In genomic region chr2:154170400-154170799, GRCh38 we compare ENCODE assay signal across 28 cellular contexts.
"Had no signal": no experiment of that assay in that cellular context is flagged by ENCODE, and none has a peak within 500 bp of the region (broad histone marks: within the 10 kb centered on the region; RNA-seq: fewer than 3 reads in every experiment).

No MANE protein-coding gene starts in this region.

- H3K36me3 ChIP-seq: adrenal gland, ascending aorta, brain microvascular endothelial cell, breast epithelium, cardiac muscle cell had no signal

- H3K27me3 ChIP-seq: adrenal gland, ascending aorta, body of pancreas, brain microvascular endothelial cell, breast epithelium, cardiac muscle cell had no signal

- DNase-seq: activated effector memory CD4-positive, alpha-beta T cell treated with anti-CD3 and anti-CD28 coated beads, Interleukin-2, amount 50 U/mL, for 16 hours; activated effector memory CD4-positive, alpha-beta T cell treated with Interleukin-2 at 50 U/mL for 16 hours; activated gamma-delta T cell; activated gamma-delta T cell treated with Interleukin-2 at 50 U/mL for 16 hours; activated naive CD4-positive, alpha-beta T cell; activated naive CD4-positive, alpha-beta T cell treated with anti-CD3 and anti-CD28 coated beads for 36 hours; activated naive CD4-positive, alpha-beta T cell treated with anti-CD3 and anti-CD28 coated beads, Interleukin-2, amount 10 ng/mL, durations not matched to agents 7 days and 5 days; activated naive CD4-positive, alpha-beta T cell treated with anti-CD3 and anti-CD28 coated beads, Interleukin-2, amount 50 U/mL, for 16 hours; activated naive CD4-positive, alpha-beta T cell treated with Interleukin-2 at 50 U/mL for 16 hours; activated naive CD8-positive, alpha-beta T cell treated with anti-CD3 and anti-CD28 coated beads for 36 hours; activated naive CD8-positive, alpha-beta T cell treated with anti-CD3 and anti-CD28 coated beads, Interleukin-2, amount 10 ng/mL, durations not matched to agents 7 days and 5 days; activated naive CD8-positive, alpha-beta T cell treated with anti-CD3 and anti-CD28 coated beads, Interleukin-2, amount 50 U/mL, for 24 hours; activated T-cell treated with anti-CD3 and anti-CD28 coated beads, Interleukin-2, amount 50 U/mL, for 24 hours; activated T-cell treated with anti-CD3 and anti-CD28 coated beads, Interleukin-2, amount 50 U/mL, for 4 hours; activated T-cell treated with anti-CD3 and anti-CD28 coated beads, Interleukin-2, amount 50 U/mL, for 48 hours; activated T-cell treated with anti-CD3 and anti-CD28 coated beads, Interleukin-2, amount 50 U/mL, for 72 hours; adrenal gland; amniotic stem cell; anterior cingulate cortex; aorta; body of pancreas; brain microvascular endothelial cell; caudate nucleus; central memory CD4-positive, alpha-beta T cell; cerebellar nuclear complex had no signal

- H3K4me3 ChIP-seq: adrenal gland, ascending aorta, body of pancreas, breast epithelium, cardiac muscle cell had no signal

- H3K9me3 ChIP-seq: adrenal gland, ascending aorta, body of pancreas, breast epithelium had no signal

- H3K27ac ChIP-seq: adrenal gland, ascending aorta, body of pancreas, brain microvascular endothelial cell, breast epithelium, cardiac muscle cell had no signal
